16 cellular contexts compared by ENCODE assay signal in the genomic region with DNA sequence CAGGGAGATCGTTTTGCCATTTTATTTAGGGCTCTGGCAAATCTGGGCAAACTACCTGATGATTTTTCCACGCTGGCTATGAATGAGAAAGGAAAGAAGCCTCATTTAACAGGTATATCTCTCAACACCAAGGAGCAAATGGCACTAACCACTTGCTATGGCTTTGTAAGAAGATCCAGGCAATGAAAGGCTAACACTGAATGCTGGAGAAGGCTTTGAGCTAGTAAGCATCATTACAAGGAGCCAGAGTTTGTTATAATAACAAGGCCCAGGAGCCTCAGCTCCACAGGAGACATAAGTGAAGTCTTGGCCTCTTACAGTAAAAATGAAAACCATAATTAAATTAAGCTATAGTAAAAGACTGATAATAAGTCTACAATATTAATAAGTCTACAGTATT.
DNase-seq lines count a peak whose midpoint lies in the region; ATAC-seq, FAIRE-seq and TF ChIP-seq lines count a peak whose summit lies in the region.
"Had no signal": no experiment of that assay in that cellular context is flagged by ENCODE, and none has a peak within 500 bp of the region (broad histone marks: within the 10 kb centered on the region; RNA-seq: fewer than 3 reads in every experiment).

No MANE protein-coding gene starts in this region.

- peak overlapping the region; percentile 60 for H3K18ac ChIP-seq in mesendoderm (ENCODE audit: low read length)

- no peaks in the 10 kb centered on the region for H3K36me3 Mint-ChIP-seq in astrocyte (ENCODE audit: low read depth, unreplicated experiment)
- H3K36me3 Mint-ChIP-seq in activated naive CD8-positive, alpha-beta T cell treated with anti-CD3 and anti-CD28 coated beads, Interleukin-2, amount 50 U/mL, for 24 hours (ENCODE audit: low read depth): peaks cover 15% of the 10 kb centered on the region

- H3K23ac ChIP-seq in mesendoderm (ENCODE audit: low read length): no peak overlapping the region

- no peak overlapping the region for H4K5ac ChIP-seq in mesendoderm (ENCODE audit: low read length)

- no peak overlapping the region for H3K4me3 ChIP-seq in H7 (ENCODE audit: insufficient read depth, low read depth, low read length)
- no peak overlapping the region for H3K4me3 ChIP-seq in HUES48 (ENCODE audit: low read depth, low read length)
- H3K4me3 ChIP-seq in astrocyte (ENCODE audit: insufficient read depth, low read depth, low read length): no peak overlapping the region
- no peak overlapping the region for H3K4me3 ChIP-seq in mesendoderm (ENCODE audit: low read length)

- peaks cover 18% of the 10 kb centered on the region for H4K20me1 ChIP-seq in astrocyte (ENCODE audit: insufficient read depth, low read length)

- no peaks in the 10 kb centered on the region for H3K79me1 ChIP-seq in mesendoderm (ENCODE audit: low read length)

- H3K27ac Mint-ChIP-seq in astrocyte (ENCODE audit: unreplicated experiment): no peak overlapping the region
- H3K27ac Mint-ChIP-seq in activated naive CD8-positive, alpha-beta T cell treated with anti-CD3 and anti-CD28 coated beads, Interleukin-2, amount 50 U/mL, for 24 hours: no peak overlapping the region
- H3K27ac Mint-ChIP-seq: CD4-positive, alpha-beta T cell; IgD-negative memory B cell had no signal

- no peaks in the 10 kb centered on the region for H3K9me3 Mint-ChIP-seq in astrocyte (ENCODE audit: unreplicated experiment)
- no peaks in the 10 kb centered on the region for H3K9me3 Mint-ChIP-seq in activated naive CD8-positive, alpha-beta T cell treated with anti-CD3 and anti-CD28 coated beads, Interleukin-2, amount 50 U/mL, for 24 hours
- H3K9me3 Mint-ChIP-seq: CD4-positive, alpha-beta T cell; IgD-negative memory B cell had no signal

- no peak overlapping the region for H3K9ac ChIP-seq in HUES48 (ENCODE audit: low read depth, low read length)
- H3K9ac ChIP-seq in astrocyte (ENCODE audit: low read length): no peak overlapping the region
- H3K9ac ChIP-seq in mesendoderm (ENCODE audit: low read length): peak overlapping the region; percentile 14

- no peak overlapping the region for H2AK5ac ChIP-seq in mesendoderm (ENCODE audit: low read length)

- DNase-seq in H7 (peak; percentile 13), astrocyte (ENCODE audit: low read depth) (no peak), mesendoderm (peak; percentile 36), NCI-H524 (lab: John Stamatoyannopoulos, UW) (no peak), HUDEP-2 (lab: John Stamatoyannopoulos, UW; ENCODE audit: unreplicated experiment in 76 of 76) (no peak)
- no peak for DNase-seq in activated naive CD8-positive, alpha-beta T cell treated with anti-CD3 and anti-CD28 coated beads, Interleukin-2, amount 50 U/mL, for 24 hours
- DNase-seq: ACHN; Calu3; CD4-positive, alpha-beta T cell; NCI-H1436; NCI-H446 treated with DMSO at 0.1 percent for 48 hours; SIG-M5 had no signal

- H3K27ac ChIP-seq in HUES48 (ENCODE audit: low read depth, low read length) (peak overlapping the region; percentile 62), astrocyte (ENCODE audit: low read depth, low read length) (no peak overlapping the region), mesendoderm (ENCODE audit: low read depth, low read length) (no peak overlapping the region)

- no peak overlapping the region for H2AFZ ChIP-seq in astrocyte (ENCODE audit: low read depth, low read length)

- peaks cover 5% of the 10 kb centered on the region for H3K4me1 Mint-ChIP-seq in astrocyte (ENCODE audit: low read depth, unreplicated experiment)
- peaks cover 6% of the 10 kb centered on the region for H3K4me1 Mint-ChIP-seq in activated naive CD8-positive, alpha-beta T cell treated with anti-CD3 and anti-CD28 coated beads, Interleukin-2, amount 50 U/mL, for 24 hours

- H2BK120ac ChIP-seq in mesendoderm (ENCODE audit: low read depth, low read length): no peak overlapping the region

- H3K4me3 Mint-ChIP-seq in astrocyte (ENCODE audit: unreplicated experiment): no peak overlapping the region
- no peak overlapping the region for H3K4me3 Mint-ChIP-seq in activated naive CD8-positive, alpha-beta T cell treated with anti-CD3 and anti-CD28 coated beads, Interleukin-2, amount 50 U/mL, for 24 hours
- H3K4me3 Mint-ChIP-seq: CD4-positive, alpha-beta T cell; IgD-negative memory B cell had no signal

- peak overlapping the region; percentile 13 for H3K4me2 ChIP-seq in astrocyte (ENCODE audit: low read length)
- H3K4me2 ChIP-seq in mesendoderm (ENCODE audit: low read length): no peak overlapping the region

- TF ChIP-seq CTCF in astrocyte (IDR thresholded peaks at IDR 0.05; ENCODE audit: insufficient read depth, low read depth, low read length): no peak

- H3K56ac ChIP-seq in mesendoderm (ENCODE audit: low read length): peak overlapping the region; percentile 51

- no peaks in the 10 kb centered on the region for H3K27me3 ChIP-seq in H7 (ENCODE audit: control insufficient read depth, insufficient read depth, low read length)
- H3K27me3 ChIP-seq in HUES48 (ENCODE audit: control insufficient read depth, insufficient read depth, low read length): no peaks in the 10 kb centered on the region
- H3K27me3 ChIP-seq in astrocyte (ENCODE audit: insufficient read depth, low read length): no peaks in the 10 kb centered on the region
- H3K27me3 ChIP-seq in mesendoderm (ENCODE audit: insufficient read depth, low read length, poor library complexity): no peaks in the 10 kb centered on the region

- no peak for ATAC-seq in activated naive CD8-positive, alpha-beta T cell treated with anti-CD3 and anti-CD28 coated beads, Interleukin-2, amount 50 U/mL, for 24 hours
- no peak for ATAC-seq in GM18907 (IDR thresholded peaks at IDR 0.05; ENCODE audit: unreplicated experiment)

- WGBS in mesendoderm (ENCODE audit: extremely low coverage, insufficient coverage, low lambda C conversion rate): no CpG with 5 or more reads among the region's 2 CpGs

- no peaks in the 10 kb centered on the region for H3K27me3 Mint-ChIP-seq in astrocyte (ENCODE audit: low read depth, unreplicated experiment)
- H3K27me3 Mint-ChIP-seq in activated naive CD8-positive, alpha-beta T cell treated with anti-CD3 and anti-CD28 coated beads, Interleukin-2, amount 50 U/mL, for 24 hours: no peaks in the 10 kb centered on the region
- H3K27me3 Mint-ChIP-seq: CD4-positive, alpha-beta T cell; IgD-negative memory B cell had no signal

- H3K79me2 ChIP-seq in astrocyte (ENCODE audit: insufficient read depth, low read length) (no peaks in the 10 kb centered on the region), mesendoderm (ENCODE audit: control insufficient read depth, insufficient read depth, low read length) (no peaks in the 10 kb centered on the region)

- H3K4me1 ChIP-seq in HUES48 (ENCODE audit: control insufficient read depth, insufficient read depth, low read length) (peaks cover 38% of the 10 kb centered on the region), astrocyte (ENCODE audit: insufficient read depth, low read length) (no peaks in the 10 kb centered on the region), mesendoderm (ENCODE audit: control insufficient read depth, low read depth, low read length) (peaks cover 4% of the 10 kb centered on the region)

- H3K36me3 ChIP-seq in H7 (replicated peaks; ENCODE audit: control insufficient read depth, insufficient read depth, low read length) (no peaks in the 10 kb centered on the region), HUES48 (ENCODE audit: control insufficient read depth, insufficient read depth, low read length) (0 out of 2 replicates have a peak, but pooled peaks cover 5% of the 10 kb centered on the region), astrocyte (ENCODE audit: insufficient read depth, low read length) (no peaks in the 10 kb centered on the region), mesendoderm (ENCODE audit: control insufficient read depth, insufficient read depth, low read length) (no peaks in the 10 kb centered on the region)

- peak overlapping the region; percentile 36 for H3K4ac ChIP-seq in mesendoderm (ENCODE audit: low read depth, low read length)

- peak overlapping the region; percentile 38 for H2BK5ac ChIP-seq in mesendoderm (ENCODE audit: low read length)

- H2BK15ac ChIP-seq in mesendoderm (replicated peaks; ENCODE audit: low read depth): no peak overlapping the region

- H3K9me3 ChIP-seq in HUES48 (ENCODE audit: control insufficient read depth, insufficient read depth, low read length) (no peaks in the 10 kb centered on the region), astrocyte (ENCODE audit: insufficient read depth, low read depth, low read length) (no peaks in the 10 kb centered on the region)

- peak overlapping the region; percentile 81 for H4K8ac ChIP-seq in mesendoderm (ENCODE audit: low read depth, low read length)

- no peak for FAIRE-seq in astrocyte (lab: Jason Lieb, UNC)
- FAIRE-seq: GM19239 had no signal

Comparison
In these comparisons a context has a peak if more than half of its experiments do, and no peak if none do; other contexts are left out.
1. DNase-seq: peak in H7 (single experiment) and mesendoderm (single experiment); none in astrocyte (single experiment), activated naive CD8-positive, alpha-beta T cell treated with anti-CD3 and anti-CD28 coated beads, Interleukin-2, amount 50 U/mL, for 24 hours (single experiment), NCI-H524 (0 of 2) and HUDEP-2 (0 of 76).